34 cellular contexts compared by ENCODE assay signal in genomic region chr6:117493470-117493869, GRCh38. TPM values are rescaled to one million over a fixed set of nuclear protein-coding genes. Genes with fewer than 3 reads are reported as not detected.
DNase-seq lines count a peak whose midpoint lies in the region; ATAC-seq, FAIRE-seq and TF ChIP-seq lines count a peak whose summit lies in the region.
"Had no signal": no experiment of that assay in that cellular context is flagged by ENCODE, and none has a peak within 500 bp of the region (broad histone marks: within the 10 kb centered on the region; RNA-seq: fewer than 3 reads in every experiment).

No MANE protein-coding gene starts in this region.

- no peak for TF ChIP-seq EP300 in GM12878 (IDR thresholded peaks at IDR 0.05; ENCODE audit: borderline replicate concordance in 1 of 2, control insufficient read depth in 1 of 2, low read depth in 2 of 2, low read length in 2 of 2)

- peaks cover 41 to 43% of the 10 kb centered on the region in 2 donors for H3K4me1 Mint-ChIP-seq in natural killer cell
- H3K4me1 Mint-ChIP-seq in natural killer cell treated with Interleukin-12 subunit alpha and Interleukin-12 subunit beta and Interleukin-15 and Interleukin-18, amount 100 ng/mL, for 72 hours (ENCODE audit: low read depth in 2 of 2), result peaks cover 24 to 28% of the 10 kb centered on the region in 2 donors
- H3K4me1 Mint-ChIP-seq: IgD-negative memory B cell had no signal

- H3K4me3 ChIP-seq in GM12878 (no peak overlapping the region), fibroblast of lung (replicated peaks in 1 of 4; ENCODE audit: control extremely low read depth in 1 of 4, insufficient read depth in 1 of 4, low read depth in 3 of 4, low read length in 4 of 4) (no peak overlapping the region), smooth muscle cell (no peak overlapping the region), pancreas (no peak overlapping the region)
- H3K4me3 ChIP-seq: BLaER1 treated with 17β-estradiol and CSF1 and Interleukin-3, amounts not matched to agents 10 nM and 100 nM; esophagus squamous epithelium; gastroesophageal sphincter; prostate gland had no signal

- H3K36me3 ChIP-seq in GM12878 (ENCODE audit: control insufficient read depth in 2 of 2, insufficient read depth in 2 of 2, low read length in 1 of 2) (no peaks in the 10 kb centered on the region), fibroblast of lung (ENCODE audit: control insufficient read depth, insufficient read depth, low read length) (no peaks in the 10 kb centered on the region), smooth muscle cell (ENCODE audit: low read depth) (no peaks in the 10 kb centered on the region), pancreas (no peaks in the 10 kb centered on the region)
- H3K36me3 ChIP-seq: BLaER1 treated with 17β-estradiol and CSF1 and Interleukin-3, amounts not matched to agents 10 nM and 100 nM; esophagus squamous epithelium; gastroesophageal sphincter; neutrophil; prostate gland had no signal

- TF ChIP-seq CTCF in natural killer cell (IDR thresholded peaks at IDR 0.05) (no peak), GM12878 (IDR thresholded peaks at IDR 0.05 in 2 of 3, conservative IDR thresholded peaks at IDR 0.05 in 1 of 3; ENCODE audit: control insufficient read depth in 2 of 3, extremely low read depth in 1 of 3, insufficient read depth in 1 of 3, low read depth in 3 of 3, low read length in 3 of 3) (no peak), fibroblast of lung (conservative IDR thresholded peaks at IDR 0.05 in 1 of 2, IDR thresholded peaks at IDR 0.05 in 1 of 2; ENCODE audit: low read depth in 1 of 2, low read length in 2 of 2) (no peak), smooth muscle cell (IDR thresholded peaks at IDR 0.05; ENCODE audit: borderline replicate concordance, insufficient read depth, poor library complexity, severe bottlenecking) (no peak), pancreas (IDR thresholded peaks at IDR 0.05) (no peak)

- no peak for TF ChIP-seq RAD21 in GM12878 (IDR thresholded peaks at IDR 0.05; ENCODE audit: insufficient read depth, low read depth, low read length)

- peak overlapping the region; percentile 28; the same call in 1 of the 2 replicates for H2AFZ ChIP-seq in GM12878 (ENCODE audit: control insufficient read depth, low read depth, low read length)
- no peak overlapping the region for H2AFZ ChIP-seq in fibroblast of lung (ENCODE audit: low read length)
- H2AFZ ChIP-seq in smooth muscle cell (ENCODE audit: low read depth), result no peak overlapping the region

- peaks cover 8% of the 10 kb centered on the region for H3K4me1 ChIP-seq in GM12878 (ENCODE audit: control insufficient read depth, insufficient read depth, low read length)
- H3K4me1 ChIP-seq in fibroblast of lung (ENCODE audit: control insufficient read depth, extremely low read depth, insufficient read depth, low read length), result peaks cover 27% of the 10 kb centered on the region
- H3K4me1 ChIP-seq in smooth muscle cell (ENCODE audit: low read depth), result peaks cover 53% of the 10 kb centered on the region
- H3K4me1 ChIP-seq in pancreas, result peaks cover 10 to 14% (median 13%) of the 10 kb centered on the region in 3 donors
- H3K4me1 ChIP-seq: prostate gland had no signal

- DNase-seq in natural killer cell (no peak), GM12878 (ENCODE audit: low read depth, low spot score) (no peak), fibroblast of lung (ENCODE audit: low read depth in 2 of 2) (no peak), smooth muscle cell (lab: John Stamatoyannopoulos, UW; ENCODE audit: unreplicated experiment) (no peak), DMS79 treated with DMSO at 0.1 percent for 48 hours (lab: John Stamatoyannopoulos, UW) (no peak), pancreas (no peak)
- no peak for DNase-seq in natural killer cell treated with Interleukin-12 subunit alpha and Interleukin-12 subunit beta and Interleukin-15 and Interleukin-18, amount 100 ng/mL, for 72 hours (ENCODE audit: low spot score)
- DNase-seq in stimulated activated CD4-positive, alpha-beta T cell treated with anti-CD3 and anti-CD28 coated beads, Interleukin-4, amount 100 ng/mL, for 1 hour, result no peak
- DNase-seq: activated CD4-positive, alpha-beta T cell treated with anti-CD3 and anti-CD28 coated beads for 36 hours; activated CD8-positive, alpha-beta T cell treated with anti-CD3 and anti-CD28 coated beads, Interleukin-2, amount 10 ng/mL, durations not matched to agents 7 days and 5 days; amniotic stem cell; COR-L47; effector memory CD4-positive, alpha-beta T cell; esophagus squamous epithelium; hippocampal formation; left colon; NCI-H1048; SHP77; stimulated activated naive B cell treated with anti-CD40 and anti-IgM and Interleukin-4, amounts not matched to agents 10 μg/mL and 1 μg/mL and 100 μg/mL, for 72 hours; substantia nigra; T-helper 9 cell had no signal

- no peaks in the 10 kb centered on the region for H3K9me3 Mint-ChIP-seq in natural killer cell
- H3K9me3 Mint-ChIP-seq in natural killer cell treated with Interleukin-12 subunit alpha and Interleukin-12 subunit beta and Interleukin-15 and Interleukin-18, amount 100 ng/mL, for 72 hours, result no peaks in the 10 kb centered on the region
- H3K9me3 Mint-ChIP-seq: activated naive CD4-positive, alpha-beta T cell treated with anti-CD3 and anti-CD28 coated beads, Interleukin-2, amount 50 U/mL, for 24 hours; activated T-helper 2 cell treated with anti-CD3 and anti-CD28 coated beads, Interferon-gamma antibody, Interleukin-2, Interleukin-4, amounts not matched to agents 10 μg/mL and 5 μg/mL and 100 μg/mL, durations not matched to agents 14 hours and 24 hours and 36 hours; IgD-negative memory B cell; stimulated activated naive B cell treated with anti-CD40 and anti-IgM and Interleukin-4, amounts not matched to agents 10 μg/mL and 1 μg/mL and 100 μg/mL, for 72 hours; type B pancreatic cell had no signal

- BruUV-seq in GM12878 (replicated peaks; lab: Mats Ljungman, UMichigan), result no TSS peak

- H3K9ac ChIP-seq in GM12878 (ENCODE audit: control insufficient read depth, insufficient read depth, low read length), result no peak overlapping the region
- H3K9ac ChIP-seq in fibroblast of lung (ENCODE audit: insufficient read depth, low read length), result no peak overlapping the region
- H3K9ac ChIP-seq in smooth muscle cell (ENCODE audit: low read depth), result peak overlapping the region; percentile 52
- H3K9ac ChIP-seq: BLaER1 treated with 17β-estradiol and CSF1 and Interleukin-3, amounts not matched to agents 10 nM and 100 nM had no signal

- SMC1A ChIA-PET in GM12878 (lab: Charles Lee; ENCODE audit: uncharacterized antibody, unreplicated experiment), result interaction anchor here (0.7 to 6.9 kb wide), 3 partner anchors 8 to 200 kb away, joined by 3 to 76 read pairs (median 20); no protein-coding TSS in a partner anchor

- 90% methylated on average over 2 of the region's 2 CpGs for WGBS in GM12878 (ENCODE audit: insufficient coverage, insufficient replicate concordance, low lambda C conversion rate, missing lambda C conversion rate)
- WGBS in smooth muscle cell (ENCODE audit: low lambda C conversion rate), result 90% methylated on average over 2 of the region's 2 CpGs
- 89 to 93% methylated on average over 2 of the region's 2 CpGs for WGBS in pancreas, 2 donors

- no peaks in the 10 kb centered on the region for H3K27me3 Mint-ChIP-seq in natural killer cell (ENCODE audit: low read depth in 2 of 2)
- H3K27me3 Mint-ChIP-seq in natural killer cell treated with Interleukin-12 subunit alpha and Interleukin-12 subunit beta and Interleukin-15 and Interleukin-18, amount 100 ng/mL, for 72 hours, result no peaks in the 10 kb centered on the region
- H3K27me3 Mint-ChIP-seq: activated CD4-positive, alpha-beta T cell treated with anti-CD3 and anti-CD28 coated beads for 36 hours; IgD-negative memory B cell; type B pancreatic cell had no signal

- RAD21 ChIA-PET in GM12878 (lab: Charles Lee; ENCODE audit: unreplicated experiment), result interaction anchor here (1.6 to 3.1 kb wide), 2 partner anchors 11 to 57 kb away, joined by 5 to 14 read pairs; partner anchors contain the start of gene DCBLD1

- POLR2A ChIA-PET in GM12878 (lab: Charles Lee), result interaction anchor here (1.3 to 1.7 kb wide), 3 partner anchors 8 to 110 kb away, joined by 3 to 10 read pairs (median 4); partner anchors contain the start of gene DCBLD1

- CTCF ChIA-PET in GM12878 (lab: Yijun Ruan, JAX), result interaction anchor here (0.8 to 2.0 kb wide), 6 partner anchors 8 to 111 kb away, joined by 4 to 9 read pairs (median 6); partner anchors contain the start of gene DCBLD1

- H3K27ac ChIP-seq in GM12878 (ENCODE audit: control insufficient read depth, insufficient read depth) (no peak overlapping the region), fibroblast of lung (ENCODE audit: insufficient read depth, low read length) (peak overlapping the region; percentile 70), smooth muscle cell (ENCODE audit: low read depth) (peak overlapping the region; percentile 96), pancreas (no peak overlapping the region)
- H3K27ac ChIP-seq: gastroesophageal sphincter, neutrophil, prostate gland, VCaP had no signal

- H3K9me3 ChIP-seq in GM12878 (replicated peaks; ENCODE audit: control insufficient read depth, insufficient read depth, low read length) (no peaks in the 10 kb centered on the region; the same call in 2 of the 3 replicates), fibroblast of lung (ENCODE audit: control insufficient read depth, insufficient read depth, low read depth, low read length) (no peaks in the 10 kb centered on the region), smooth muscle cell (replicated peaks; ENCODE audit: low read depth) (no peaks in the 10 kb centered on the region), pancreas (no peaks in the 10 kb centered on the region)
- H3K9me3 ChIP-seq: BLaER1 treated with 17β-estradiol and CSF1 and Interleukin-3, amounts not matched to agents 10 nM and 100 nM; esophagus squamous epithelium; gastroesophageal sphincter; neutrophil; prostate gland had no signal

- no peak overlapping the region for H3K4me3 Mint-ChIP-seq in natural killer cell
- H3K4me3 Mint-ChIP-seq in natural killer cell treated with Interleukin-12 subunit alpha and Interleukin-12 subunit beta and Interleukin-15 and Interleukin-18, amount 100 ng/mL, for 72 hours, result no peak overlapping the region
- H3K4me3 Mint-ChIP-seq: activated CD4-positive, alpha-beta T cell treated with anti-CD3 and anti-CD28 coated beads for 36 hours; activated naive CD4-positive, alpha-beta T cell treated with anti-CD3 and anti-CD28 coated beads, Interleukin-2, amount 50 U/mL, for 24 hours; IgD-negative memory B cell; stimulated activated naive B cell treated with anti-CD40 and anti-IgM and Interleukin-4, amounts not matched to agents 10 μg/mL and 1 μg/mL and 100 μg/mL, for 72 hours; type B pancreatic cell had no signal

- FAIRE-seq in GM12878 (lab: Jason Lieb, UNC) (no peak), pancreas (lab: Jason Lieb, UNC) (no peak)
- FAIRE-seq: bronchial epithelial cell, colon had no signal

- H4K20me1 ChIP-seq in GM12878 (ENCODE audit: control insufficient read depth, insufficient read depth) (no peaks in the 10 kb centered on the region), fibroblast of lung (ENCODE audit: control insufficient read depth, extremely low read depth, insufficient read depth, low read length) (no peaks in the 10 kb centered on the region), smooth muscle cell (ENCODE audit: low read depth) (peaks cover 9% of the 10 kb centered on the region)
- H4K20me1 ChIP-seq: BLaER1 treated with 17β-estradiol and CSF1 and Interleukin-3, amounts not matched to agents 10 nM and 100 nM had no signal

- no peak for ATAC-seq in natural killer cell
- ATAC-seq in natural killer cell treated with Interleukin-12 subunit alpha and Interleukin-12 subunit beta and Interleukin-15 and Interleukin-18, amount 100 ng/mL, for 72 hours, result no peak
- peak; percentile 25; the same call in 2 of the 3 replicates for ATAC-seq in GM12878
- ATAC-seq in pancreas, result no peak
- ATAC-seq: activated CD4-positive, alpha-beta T cell treated with anti-CD3 and anti-CD28 coated beads for 36 hours; activated CD8-positive, alpha-beta T cell treated with anti-CD3 and anti-CD28 coated beads, Interleukin-2, amount 10 ng/mL, durations not matched to agents 7 days and 5 days; gastroesophageal sphincter; HCT116; left colon; stimulated activated naive B cell treated with anti-CD40 and anti-IgM and Interleukin-4, amounts not matched to agents 10 μg/mL and 1 μg/mL and 100 μg/mL, for 72 hours had no signal

- in situ Hi-C loops in GM12878 (cut with MboI), result no loop called here

- H3K79me2 ChIP-seq in GM12878 (ENCODE audit: control insufficient read depth, insufficient read depth, low read length) (no peaks in the 10 kb centered on the region; the same call in 1 of the 2 replicates), fibroblast of lung (ENCODE audit: control insufficient read depth, insufficient read depth, low read length) (peaks cover 81% of the 10 kb centered on the region), smooth muscle cell (ENCODE audit: low read depth) (peaks cover 95% of the 10 kb centered on the region)

- no peak for TF ChIP-seq POLR2A in GM12878 (IDR thresholded peaks at IDR 0.05; ENCODE audit: low read depth, low read length)

- H3K27ac Mint-ChIP-seq in natural killer cell, result peak overlapping the region; percentile 55 to 76
- H3K27ac Mint-ChIP-seq in natural killer cell treated with Interleukin-12 subunit alpha and Interleukin-12 subunit beta and Interleukin-15 and Interleukin-18, amount 100 ng/mL, for 72 hours, result peak overlapping the region in 1 of 2 donors; percentile 36
- H3K27ac Mint-ChIP-seq: activated CD4-positive, alpha-beta T cell treated with anti-CD3 and anti-CD28 coated beads for 36 hours; activated CD8-positive, alpha-beta T cell treated with anti-CD3 and anti-CD28 coated beads, Interleukin-2, amount 10 ng/mL, durations not matched to agents 7 days and 5 days; activated naive CD4-positive, alpha-beta T cell treated with anti-CD3 and anti-CD28 coated beads, Interleukin-2, amount 50 U/mL, for 24 hours; activated T-helper 2 cell treated with anti-CD3 and anti-CD28 coated beads, Interferon-gamma antibody, Interleukin-2, Interleukin-4, amounts not matched to agents 10 μg/mL and 5 μg/mL and 100 μg/mL, durations not matched to agents 14 hours and 24 hours and 36 hours; IgD-negative memory B cell; stimulated activated naive B cell treated with anti-CD40 and anti-IgM and Interleukin-4, amounts not matched to agents 10 μg/mL and 1 μg/mL and 100 μg/mL, for 72 hours; type B pancreatic cell had no signal

- H3K27me3 ChIP-seq in GM12878 (replicated peaks in 1 of 2; ENCODE audit: control insufficient read depth in 2 of 2, insufficient read depth in 2 of 2, low read length in 1 of 2), result no peaks in the 10 kb centered on the region
- H3K27me3 ChIP-seq in fibroblast of lung (ENCODE audit: control insufficient read depth, insufficient read depth, low read length), result no peaks in the 10 kb centered on the region
- H3K27me3 ChIP-seq in smooth muscle cell (ENCODE audit: low read depth), result no peaks in the 10 kb centered on the region
- no peaks in the 10 kb centered on the region for H3K27me3 ChIP-seq in pancreas
- H3K27me3 ChIP-seq: BLaER1 treated with 17β-estradiol and CSF1 and Interleukin-3, amounts not matched to agents 10 nM and 100 nM; esophagus squamous epithelium; gastroesophageal sphincter had no signal

- H3F3A ChIP-seq in smooth muscle cell (ENCODE audit: low read depth), result peaks cover 19% of the 10 kb centered on the region

- H3K4me2 ChIP-seq in GM12878 (ENCODE audit: control insufficient read depth, insufficient read depth) (no peak overlapping the region), fibroblast of lung (ENCODE audit: extremely low read depth, insufficient read depth, low read length) (peak overlapping the region; percentile 80), smooth muscle cell (peak overlapping the region; percentile 77)

- intact Hi-C loops in natural killer cell (cut with micrococcal nuclease), result no loop called here
- intact Hi-C loops in GM12878 (cut with micrococcal nuclease; ENCODE audit: unreplicated experiment), result no loop called here
- intact Hi-C loops in pancreas (cut with DNase I), result no loop called here

- no peaks in the 10 kb centered on the region for H3K36me3 Mint-ChIP-seq in natural killer cell
- H3K36me3 Mint-ChIP-seq in natural killer cell treated with Interleukin-12 subunit alpha and Interleukin-12 subunit beta and Interleukin-15 and Interleukin-18, amount 100 ng/mL, for 72 hours, result no peaks in the 10 kb centered on the region
- H3K36me3 Mint-ChIP-seq: activated naive CD4-positive, alpha-beta T cell treated with anti-CD3 and anti-CD28 coated beads, Interleukin-2, amount 50 U/mL, for 24 hours; IgD-negative memory B cell; stimulated activated naive B cell treated with anti-CD40 and anti-IgM and Interleukin-4, amounts not matched to agents 10 μg/mL and 1 μg/mL and 100 μg/mL, for 72 hours; type B pancreatic cell had no signal

RNA-seq across cellular contexts. Expression of gene DCBLD1, which starts 11.0 kb away (rescaled TPM):
- total RNA-seq in natural killer cell, result 10 to 100 TPM in 2 of 3 donors, 1 to 10 TPM in 1; 8.4 to 16.1 (median 13.0) TPM
- 10 to 100 TPM; 11.5 to 14.9 TPM for total RNA-seq in natural killer cell treated with Interleukin-12 subunit alpha and Interleukin-12 subunit beta and Interleukin-15 and Interleukin-18, amount 100 ng/mL, for 72 hours
- total RNA-seq in GM12878 (2013; cell fraction: nucleolus; rRNA removed), result 8.7 and 9.1 TPM in 2 replicates
- total RNA-seq in GM12878 (2014; rRNA removed), result 8.4 and 11.3 TPM in 2 replicates
- 8.4 and 8.8 TPM in 2 replicates for total RNA-seq in GM12878 (2014; rRNA removed; fragmentation: Illumina TruSeq; extraction: Trizol)
- total RNA-seq in GM12878 (2021), result 7.4 and 9.2 TPM in 2 replicates
- polyA plus RNA-seq in GM12878 (2011; ENCODE audit: low read depth), result 1.4 TPM
- polyA plus RNA-seq in GM12878 (2011; rRNA removed), result 5.0 and 5.4 TPM in 2 replicates
- 2.7 and 3.1 TPM in 2 replicates for polyA plus RNA-seq in GM12878 (2011; cell fraction: cytosol; rRNA removed)
- 8.4 and 9.0 TPM in 2 replicates for polyA plus RNA-seq in GM12878 (2011; cell fraction: nucleus; rRNA removed)
- 1.9 and 3.6 TPM in 2 replicates for polyA plus RNA-seq in GM12878 (2012)
- polyA plus RNA-seq in GM12878 (2014; fragmentation: Illumina TruSeq; extraction: Trizol), result 6.3 and 8.1 TPM in 2 replicates
- 1 to 10 TPM in 1 of 2 experiments, under 1 TPM in 1; 0.92 to 2.6 TPM for polyA plus RNA-seq in GM12878 (2014; fragmentation: Nextera tagmentation; extraction: Ambion mirVana)
- polyA plus RNA-seq in GM12878 (2014; rRNA removed), result 8.2 and 8.8 TPM in 2 replicates
- 1 to 10 TPM; 9.0 TPM for polyA plus RNA-seq in GM12878 (2016; fragmentation: Nextera tagmentation; extraction: Ambion mirVana)
- 5.0 and 7.6 TPM in 2 replicates for polyA minus RNA-seq in GM12878 (2011; rRNA and poly(A)+ RNA removed)
- 2.8 TPM in 2 replicates for polyA minus RNA-seq in GM12878 (2011; cell fraction: cytosol; rRNA and poly(A)+ RNA removed)
- 4.6 and 11.5 TPM in 2 replicates for polyA minus RNA-seq in GM12878 (2011; cell fraction: nucleus; rRNA and poly(A)+ RNA removed)
- 44.4 and 53.7 TPM in 2 replicates for total RNA-seq in fibroblast of lung
- polyA plus RNA-seq in fibroblast of lung, result 21.5 and 35.2 TPM in 2 replicates
- polyA plus RNA-seq in fibroblast of lung (2012), result 16.5 and 26.9 TPM in 2 replicates
- 5.6 and 7.2 TPM in 2 replicates for polyA minus RNA-seq in fibroblast of lung (ENCODE audit: low replicate concordance)
- total RNA-seq in smooth muscle cell, result 82.1 and 86.1 TPM in 2 replicates
- 44.6 and 77.5 TPM in 2 replicates for polyA plus RNA-seq in smooth muscle cell
- 10 to 100 TPM in 1 of 6 donors, 1 to 10 TPM in 5; 4.8 to 12.2 (median 6.4) TPM for total RNA-seq in pancreas
- polyA plus RNA-seq in pancreas, result 10 to 100 TPM in 1 of 2 donors, 1 to 10 TPM in 1; 4.8 to 12.8 TPM
- total RNA-seq: G401 had no signal

Comparison
In these comparisons a context has a peak if more than half of its experiments do, and no peak if none do; other contexts are left out.
1. H3K27ac ChIP-seq: peak in fibroblast of lung (single experiment) and smooth muscle cell (single experiment); none in GM12878 (single experiment) and pancreas (0 of 4).